In genomic region chr3:39146611-39147373, GRCh38 we compare ENCODE assay signal across 8 cellular contexts. TPM values are rescaled to one million over a fixed set of nuclear protein-coding genes. Genes with fewer than 3 reads are reported as not detected.
DNase-seq lines count a peak whose midpoint lies in the region; ATAC-seq and TF ChIP-seq lines count a peak whose summit lies in the region.

No MANE protein-coding gene starts in this region.

- peak; percentile 31 for TF ChIP-seq POLR2A in GM15510 (IDR thresholded peaks at IDR 0.05; ENCODE audit: borderline replicate concordance, extremely low read depth, insufficient read length)

- in situ Hi-C loops in GM13977 (cut with MboI; ENCODE audit: low pct_unique_long_range_greater_than_20kb, low sequenced_read_pairs, unreplicated experiment) = no loop called here

- DNase-seq in M059J (ENCODE audit: low read depth) (peak; percentile 93), dermis blood vessel endothelial cell (peak; percentile 98), mesenteric fat pad (ENCODE audit: low spot score) (peak; percentile 93), GM13977 (ENCODE audit: low spot score) (no peak)
- DNase-seq in activated CD4-positive, alpha-beta T cell treated with anti-CD3 and anti-CD28 coated beads, Interleukin-2, amount 50 U/mL, for 24 hours (ENCODE audit: low read depth in 1 of 2, low spot score in 1 of 2) = peak; percentile 40 to 73
- DNase-seq in stimulated activated CD8-positive, alpha-beta memory T cell treated with anti-CD3 and anti-CD28 coated beads, Interleukin-2, amount 100 ng/mL, for 48 hours (ENCODE audit: low read depth in 2 of 2) = peak; percentile 51 to 67

- no peak for ATAC-seq in GM21381 (IDR thresholded peaks at IDR 0.05; ENCODE audit: unreplicated experiment)

- no peak for TF ChIP-seq CTCF in GM13977 (IDR thresholded peaks at IDR 0.05; ENCODE audit: extremely low read depth, insufficient read depth, missing control alignments)

RNA-seq across cellular contexts. Expression of gene CSRNP1, which starts 6.6 kb away (rescaled TPM):
- 6.0 and 12.6 TPM in 2 replicates for total RNA-seq in M059J (2014; rRNA removed; shearing (Covaris generic))
- total RNA-seq in dermis blood vessel endothelial cell (9.2 and 15.1 TPM in 2 replicates), mesenteric fat pad (130 TPM)

RNA-seq across cellular contexts. Expression of gene TTC21A, which starts 39.3 kb away (rescaled TPM):
- 0.10 and 1.4 TPM in 2 replicates for total RNA-seq in M059J (2014; rRNA removed; shearing (Covaris generic))
- 1.5 and 1.9 TPM in 2 replicates for total RNA-seq in dermis blood vessel endothelial cell
- 3.1 TPM for total RNA-seq in mesenteric fat pad

RNA-seq across cellular contexts. Expression of gene GORASP1, which starts 39.4 kb away (rescaled TPM):
- total RNA-seq in M059J (2014; rRNA removed; shearing (Covaris generic)) = 18.7 and 34.8 TPM in 2 replicates
- 36.4 and 41.2 TPM in 2 replicates for total RNA-seq in dermis blood vessel endothelial cell
- 58.7 TPM for total RNA-seq in mesenteric fat pad

RNA-seq across cellular contexts. Expression of gene XIRP1, which starts 45.6 kb away (rescaled TPM):
- 0.12 and 0.59 TPM in 2 replicates for total RNA-seq in M059J (2014; rRNA removed; shearing (Covaris generic))
- total RNA-seq in dermis blood vessel endothelial cell = not detected in 2 replicates
- total RNA-seq in mesenteric fat pad = 0.10 TPM
